In the genomic region with DNA sequence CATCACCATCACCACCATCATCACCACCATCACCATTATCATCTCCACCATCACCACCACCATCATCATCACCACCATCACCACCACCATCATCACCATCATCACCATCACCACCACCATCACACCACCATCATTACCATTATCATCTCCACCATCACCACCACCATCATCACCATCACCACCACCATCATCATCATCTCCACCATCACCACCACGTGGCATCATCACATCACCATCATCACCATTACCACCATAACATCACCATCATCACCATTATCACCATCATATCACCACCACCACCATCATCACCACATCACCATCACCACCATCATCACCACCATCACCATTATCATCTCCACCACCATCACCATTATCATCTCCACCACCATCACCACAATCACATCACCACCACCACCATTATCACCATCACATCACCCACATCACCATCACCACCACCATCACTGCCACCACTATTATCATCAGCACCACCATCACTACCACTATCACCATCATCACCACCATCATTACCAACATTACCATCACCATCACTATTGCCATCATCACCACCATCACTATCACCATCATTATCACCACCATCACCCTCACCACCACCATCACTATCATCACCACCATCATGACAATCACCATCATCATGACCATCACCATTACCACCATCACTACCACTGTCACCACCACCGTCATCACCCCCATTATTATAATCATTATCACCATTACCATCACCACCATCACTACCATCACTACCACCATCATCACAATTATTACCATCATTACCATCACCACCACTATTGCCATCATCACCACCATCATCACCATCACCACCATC, we compare ENCODE assay signal across 25 cellular contexts.
"Had no signal": no experiment of that assay in that cellular context is flagged by ENCODE, and none has a peak within 500 bp of the region (broad histone marks: within the 10 kb centered on the region; RNA-seq: fewer than 3 reads in every experiment).

No MANE protein-coding gene starts in this region.

- H3K4me1 Mint-ChIP-seq: activated CD4-positive, alpha-beta T cell treated with anti-CD3 and anti-CD28 coated beads, Interleukin-2, amount 10 ng/mL, durations not matched to agents 24 days and 14 days; activated T-helper 17 cell treated with anti-CD3 and anti-CD28 coated beads, Interleukin-2, amount 50 U/mL, for 72 hours had no signal

- H3K4me3 ChIP-seq: adrenal gland, body of pancreas, breast epithelium, SJCRH30, SK-N-MC had no signal

- H3K27ac Mint-ChIP-seq: activated CD4-positive, alpha-beta T cell treated with anti-CD3 and anti-CD28 coated beads, Interleukin-2, amount 10 ng/mL, durations not matched to agents 24 days and 14 days; activated CD8-positive, alpha-beta T cell treated with anti-CD3 and anti-CD28 coated beads for 36 hours; activated naive CD4-positive, alpha-beta T cell treated with anti-CD3 and anti-CD28 coated beads for 36 hours; activated naive CD4-positive, alpha-beta T cell treated with anti-CD3 and anti-CD28 coated beads, Interleukin-2, amount 50 U/mL, for 72 hours; activated T-cell treated with anti-CD3 and anti-CD28 coated beads, Interleukin-2, amount 50 U/mL, for 72 hours; activated T-helper 17 cell treated with anti-CD3 and anti-CD28 coated beads, Interleukin-2, amount 50 U/mL, for 72 hours had no signal

- DNase-seq: activated CD4-positive, alpha-beta T cell treated with anti-CD3 and anti-CD28 coated beads for 1 hour; activated CD4-positive, alpha-beta T cell treated with anti-CD3 and anti-CD28 coated beads, Interleukin-2, amount 10 ng/mL, durations not matched to agents 24 days and 14 days; activated CD4-positive, alpha-beta T cell treated with anti-CD3 and anti-CD28 coated beads, Interleukin-2, amount 50 U/mL, for 4 hours; activated CD4-positive, CD25-positive, alpha-beta regulatory T cell; activated CD8-positive, alpha-beta T cell treated with anti-CD3 and anti-CD28 coated beads for 36 hours; activated effector memory CD4-positive, alpha-beta T cell treated with anti-CD3 and anti-CD28 coated beads, Interleukin-2, amount 50 U/mL, for 16 hours; activated naive CD4-positive, alpha-beta T cell treated with anti-CD3 and anti-CD28 coated beads for 36 hours; activated T-cell treated with anti-CD3 and anti-CD28 coated beads, Interleukin-2, amount 50 U/mL, for 1 hour; activated T-cell treated with anti-CD3 and anti-CD28 coated beads, Interleukin-2, amount 50 U/mL, for 72 hours; adrenal gland; body of pancreas; NCI-H1105; NCI-H1417 treated with DMSO at 0.1 percent for 48 hours; NCI-H1930; NCI-H345; NCI-H524 treated with DMSO at 0.1 percent for 48 hours; SHP77; SJCRH30; T1000; WERI-Rb-1 had no signal

- FAIRE-seq: astrocyte had no signal

- H3K36me3 ChIP-seq: adrenal gland, breast epithelium, SJCRH30, WERI-Rb-1 had no signal

- H3K9me3 ChIP-seq: adrenal gland, body of pancreas, breast epithelium, SJCRH30 had no signal

- H3K4me1 ChIP-seq: adrenal gland, body of pancreas, breast epithelium, SJCRH30 had no signal

- H3K27me3 Mint-ChIP-seq: activated CD8-positive, alpha-beta T cell treated with anti-CD3 and anti-CD28 coated beads for 36 hours had no signal

- H3K9me3 Mint-ChIP-seq: activated CD4-positive, alpha-beta T cell treated with anti-CD3 and anti-CD28 coated beads, Interleukin-2, amount 10 ng/mL, durations not matched to agents 24 days and 14 days; activated CD8-positive, alpha-beta T cell treated with anti-CD3 and anti-CD28 coated beads for 36 hours; activated naive CD4-positive, alpha-beta T cell treated with anti-CD3 and anti-CD28 coated beads for 36 hours; activated naive CD4-positive, alpha-beta T cell treated with anti-CD3 and anti-CD28 coated beads, Interleukin-2, amount 50 U/mL, for 72 hours; activated T-cell treated with anti-CD3 and anti-CD28 coated beads, Interleukin-2, amount 50 U/mL, for 72 hours; activated T-helper 17 cell treated with anti-CD3 and anti-CD28 coated beads, Interleukin-2, amount 50 U/mL, for 72 hours had no signal

- H3K27ac ChIP-seq: adrenal gland, body of pancreas, breast epithelium, SJCRH30, SK-N-MC, WERI-Rb-1 had no signal

- H3K4me3 Mint-ChIP-seq: activated CD4-positive, alpha-beta T cell treated with anti-CD3 and anti-CD28 coated beads, Interleukin-2, amount 10 ng/mL, durations not matched to agents 24 days and 14 days; activated CD8-positive, alpha-beta T cell treated with anti-CD3 and anti-CD28 coated beads for 36 hours; activated naive CD4-positive, alpha-beta T cell treated with anti-CD3 and anti-CD28 coated beads for 36 hours; activated T-cell treated with anti-CD3 and anti-CD28 coated beads, Interleukin-2, amount 50 U/mL, for 72 hours; activated T-helper 17 cell treated with anti-CD3 and anti-CD28 coated beads, Interleukin-2, amount 50 U/mL, for 72 hours had no signal

- H3K36me3 Mint-ChIP-seq: activated naive CD4-positive, alpha-beta T cell treated with anti-CD3 and anti-CD28 coated beads, Interleukin-2, amount 50 U/mL, for 72 hours had no signal

- H3K27me3 ChIP-seq: adrenal gland, body of pancreas, breast epithelium, SJCRH30 had no signal
